8 cellular contexts compared by ENCODE assay signal in genomic region chr13:42039457-42039945, GRCh38. TPM values are rescaled to one million over a fixed set of nuclear protein-coding genes. Genes with fewer than 3 reads are reported as not detected.
DNase-seq lines count a peak whose midpoint lies in the region; ATAC-seq and TF ChIP-seq lines count a peak whose summit lies in the region.

No MANE protein-coding gene starts in this region.

- 0 out of 2 replicates have a peak, but pooled peaks cover 5% of the 10 kb centered on the region for H3K27me3 ChIP-seq in DOHH2 (ENCODE audit: control insufficient read depth, low read length)

- H3K36me3 ChIP-seq in DOHH2 (ENCODE audit: control insufficient read depth, low read length) (no peaks in the 10 kb centered on the region), HEK293 (ENCODE audit: control insufficient read depth in 2 of 2, insufficient read depth in 1 of 2, low read length in 2 of 2) (no peaks in the 10 kb centered on the region)

- H3F3A ChIP-seq in DOHH2 (ENCODE audit: control insufficient read depth, insufficient read depth) = 0 out of 2 replicates have a peak, but pooled peaks cover 3% of the 10 kb centered on the region

- CTCF ChIA-PET in HEK293 (lab: Yijun Ruan, JAX) = no interaction called here

- H3K4me3 ChIP-seq in DOHH2 (ENCODE audit: low read length) (peak overlapping the region; percentile 77), HEK293 (ENCODE audit: low read depth, low read length) (peak overlapping the region; percentile 77), fibroblast of mammary gland (ENCODE audit: control insufficient read depth, low read depth, low read length) (peak overlapping the region; percentile 64)

- H3K9me2 ChIP-seq in DOHH2 (replicated peaks; ENCODE audit: control insufficient read depth, low read length) = no peaks in the 10 kb centered on the region

- H3K79me2 ChIP-seq in DOHH2 (ENCODE audit: control insufficient read depth, low read length) = peaks cover 28% of the 10 kb centered on the region

- 0 out of 2 replicates have a peak, but pooled peaks cover 4% of the 10 kb centered on the region for H4K20me1 ChIP-seq in DOHH2 (ENCODE audit: control insufficient read depth, insufficient read depth, low read depth, low read length)

- TF ChIP-seq CTCF in DOHH2 (IDR thresholded peaks at IDR 0.05; ENCODE audit: low read depth, low read length, poor library complexity, severe bottlenecking) (no peak), HEK293 (tag by site-specific recombination; IDR thresholded peaks at IDR 0.05) (no peak), fibroblast of mammary gland (conservative IDR thresholded peaks at IDR 0.05; ENCODE audit: control insufficient read depth, insufficient read depth, low read depth, low read length) (no peak), omental fat pad (IDR thresholded peaks at IDR 0.05) (no peak)

- H3K9me3 ChIP-seq in DOHH2 (ENCODE audit: control insufficient read depth, insufficient read depth, low read length) (0 out of 2 replicates have a peak, but pooled peaks cover 4% of the 10 kb centered on the region), HEK293 (ENCODE audit: control insufficient read depth, insufficient read depth, low read depth, low read length) (no peaks in the 10 kb centered on the region)

- peak overlapping the region; percentile 86 for H3K4me2 ChIP-seq in DOHH2 (ENCODE audit: low read length)

- POLR2A ChIA-PET in HEK293 (lab: Yijun Ruan, JAX) = no interaction called here

- no peak overlapping the region for H3K27ac ChIP-seq in DOHH2 (ENCODE audit: low read depth, low read length)
- peak overlapping the region; percentile 85 for H3K27ac ChIP-seq in HEK293 (ENCODE audit: extremely low read depth, low read depth, low read length)

- no peak for DNase-seq in fibroblast of mammary gland (ENCODE audit: low read depth)
- no peak for DNase-seq in omental fat pad (ENCODE audit: low spot score)
- no peak for DNase-seq in effector CD4-positive, alpha-beta T cell
- DNase-seq in SKM-1 treated with dmso at 0.1 percent for 144 hours (lab: John Stamatoyannopoulos, UW; ENCODE audit: unreplicated experiment) = no peak

- ATAC-seq in SK-N-SH treated with all-trans-retinoic acid at 6 μM for 48 hours (peak; percentile 9), omental fat pad (ENCODE audit: low FRiP score) (peak; percentile 2), HG02884 (IDR thresholded peaks at IDR 0.05; ENCODE audit: unreplicated experiment) (no peak)

- H3K4me1 ChIP-seq in DOHH2 (ENCODE audit: control insufficient read depth, low read length) (peaks cover 21% of the 10 kb centered on the region), HEK293 (ENCODE audit: control insufficient read depth, insufficient read depth, low read length) (peaks cover 4% of the 10 kb centered on the region)

TF ChIP-seq in HEK293, 187 proteins besides CTCF, POLR2A, EP300 and RAD21:
- TF ChIP-seq ZNF600 (tag by site-specific recombination; IDR thresholded peaks at IDR 0.05) (0 out of 2 replicates have a peak, but pooled peaks have one; percentile 81), GLI4 (tag by site-specific recombination; IDR thresholded peaks at IDR 0.05) (no peak), ZNF221 (tag by site-specific recombination; IDR thresholded peaks at IDR 0.05; ENCODE audit: borderline replicate concordance) (no peak), ZNF530 (tag by site-specific recombination; IDR thresholded peaks at IDR 0.05; ENCODE audit: low read depth) (no peak)

TF ChIP-seq in SK-N-SH treated with all-trans-retinoic acid at 6 μM for 48 hours, 23 proteins besides CTCF, POLR2A, EP300 and RAD21 (continues in another document):
- TF ChIP-seq ZFP30 (CRISPR knock-in tag; IDR thresholded peaks at IDR 0.05) = no peak
- TF ChIP-seq GLIS3 (CRISPR knock-in tag; IDR thresholded peaks at IDR 0.05) = no peak
- TF ChIP-seq CREB5 (CRISPR knock-in tag; IDR thresholded peaks at IDR 0.05; ENCODE audit: low read depth) = no peak
- TF ChIP-seq TCF4 (CRISPR knock-in tag; IDR thresholded peaks at IDR 0.05; ENCODE audit: borderline replicate concordance) = no peak
- no peak for TF ChIP-seq PATZ1 (CRISPR knock-in tag; IDR thresholded peaks at IDR 0.05; ENCODE audit: borderline replicate concordance)
- TF ChIP-seq TSHZ2 (CRISPR knock-in tag; IDR thresholded peaks at IDR 0.05) = no peak
- TF ChIP-seq SNAI2 (CRISPR knock-in tag; IDR thresholded peaks at IDR 0.05) = no peak
- TF ChIP-seq POU6F1 (CRISPR knock-in tag; IDR thresholded peaks at IDR 0.05; ENCODE audit: borderline replicate concordance, low read depth) = no peak
- TF ChIP-seq PPARA (CRISPR knock-in tag; IDR thresholded peaks at IDR 0.05; ENCODE audit: borderline replicate concordance) = no peak
- TF ChIP-seq OSR1 (CRISPR knock-in tag; IDR thresholded peaks at IDR 0.05) = no peak
- TF ChIP-seq CSRNP3 (CRISPR knock-in tag; IDR thresholded peaks at IDR 0.05) = no peak
- TF ChIP-seq ZNF70 (CRISPR knock-in tag; IDR thresholded peaks at IDR 0.05) = no peak
- no peak for TF ChIP-seq TOX (CRISPR knock-in tag; IDR thresholded peaks at IDR 0.05; ENCODE audit: borderline replicate concordance)

RNA-seq across cellular contexts. Expression of gene DGKH, which starts 8.9 kb away (rescaled TPM):
- 10 to 100 TPM in 3 of 4 donors, 1 to 10 TPM in 1; 9.7 to 24.7 (median 17.6) TPM for total RNA-seq in omental fat pad
